1 cellular context compared by ENCODE assay signal in genomic region chr2:97699765-97700444, GRCh38.
TF ChIP-seq lines count a peak whose summit lies in the region.

No MANE protein-coding gene starts in this region.

TF ChIP-seq in HepG2, 621 proteins besides CTCF, POLR2A, EP300 and RAD21 (continued from another document and continues in another):
- TF ChIP-seq ZNF83 (CRISPR knock-in tag; IDR thresholded peaks at IDR 0.05; ENCODE audit: borderline replicate concordance) (no peak), MAX (IDR thresholded peaks at IDR 0.05) (peak; percentile 89), SMC3 (IDR thresholded peaks at IDR 0.05; ENCODE audit: low read length) (peak; percentile 89), RXRB (CRISPR knock-in tag; IDR thresholded peaks at IDR 0.05; ENCODE audit: borderline replicate concordance) (peak; percentile 48; the same call in 1 of the 2 replicates), HMGXB4 (CRISPR knock-in tag; IDR thresholded peaks at IDR 0.05; ENCODE audit: borderline replicate concordance in 1 of 2, low read depth in 1 of 2) (peak; percentile 22 to 54; a peak in 1 of 4 replicates), ZBTB4 (CRISPR knock-in tag; IDR thresholded peaks at IDR 0.05; ENCODE audit: borderline replicate concordance) (no peak; the same call in 1 of the 2 replicates), THAP9 (CRISPR knock-in tag; IDR thresholded peaks at IDR 0.05; ENCODE audit: borderline replicate concordance) (peak; percentile 46; the same call in 1 of the 2 replicates), ZNF251 (CRISPR knock-in tag; IDR thresholded peaks at IDR 0.05) (no peak), MLLT10 (CRISPR knock-in tag; IDR thresholded peaks at IDR 0.05) (no peak), TFDP2 (CRISPR knock-in tag; IDR thresholded peaks at IDR 0.05) (peak; percentile 55; the same call in 1 of the 2 replicates), NFIC (IDR thresholded peaks at IDR 0.05; ENCODE audit: low read length) (no peak), RNF2 (conservative IDR thresholded peaks at IDR 0.05; ENCODE audit: low read depth) (peak; percentile 59; the same call in 1 of the 2 replicates), ATF7-NPFF (CRISPR knock-in tag; IDR thresholded peaks at IDR 0.05; ENCODE audit: low read depth) (no peak), HCFC1 (IDR thresholded peaks at IDR 0.05; ENCODE audit: low read depth, low read length) (no peak), ZBTB33 (CRISPR knock-in tag; IDR thresholded peaks at IDR 0.05) (peak; percentile 30; the same call in 1 of the 2 replicates), HMGA1 (CRISPR knock-in tag; conservative IDR thresholded peaks at IDR 0.05) (no peak), ZC3H13 (CRISPR knock-in tag; IDR thresholded peaks at IDR 0.05) (no peak), ATAD3A (CRISPR knock-in tag; IDR thresholded peaks at IDR 0.05) (no peak), TEAD2 (CRISPR knock-in tag; IDR thresholded peaks at IDR 0.05) (0 out of 2 replicates have a peak, but pooled peaks have one; percentile 22), MXD1 (CRISPR knock-in tag; IDR thresholded peaks at IDR 0.05) (no peak), RFX5 (IDR thresholded peaks at IDR 0.05; ENCODE audit: low read depth, low read length) (0 out of 2 replicates have a peak, but pooled peaks have one; percentile 20), THAP11 (CRISPR knock-in tag; IDR thresholded peaks at IDR 0.05) (0 out of 2 replicates have a peak, but pooled peaks have one; percentile 33), SMAD3 (CRISPR knock-in tag; IDR thresholded peaks at IDR 0.05) (0 out of 2 replicates have a peak, but pooled peaks have one; percentile 25), ZNF552 (CRISPR knock-in tag; IDR thresholded peaks at IDR 0.05; ENCODE audit: borderline replicate concordance) (no peak), SOX13 (IDR thresholded peaks at IDR 0.05) (no peak), SOX13 (CRISPR knock-in tag; conservative IDR thresholded peaks at IDR 0.05 in 1 of 2, IDR thresholded peaks at IDR 0.05 in 1 of 2) (no peak), KDM2A (CRISPR knock-in tag; IDR thresholded peaks at IDR 0.05; ENCODE audit: borderline replicate concordance, low read depth) (0 out of 2 replicates have a peak, but pooled peaks have one; percentile 28), ZNF704 (CRISPR knock-in tag; IDR thresholded peaks at IDR 0.05; ENCODE audit: borderline replicate concordance) (no peak), HMGXB3 (CRISPR knock-in tag; IDR thresholded peaks at IDR 0.05; ENCODE audit: borderline replicate concordance) (0 out of 2 replicates have a peak, but pooled peaks have one; percentile 37), ZBTB43 (CRISPR knock-in tag; conservative IDR thresholded peaks at IDR 0.05) (0 out of 2 replicates have a peak, but pooled peaks have one; percentile 23), ZNF605 (CRISPR knock-in tag; IDR thresholded peaks at IDR 0.05) (peak; percentile 42; the same call in 1 of the 2 replicates), ZNF441 (CRISPR knock-in tag; IDR thresholded peaks at IDR 0.05; ENCODE audit: borderline replicate concordance) (no peak), ZNF274 (CRISPR knock-in tag; IDR thresholded peaks at IDR 0.05) (no peak), HOMEZ (CRISPR knock-in tag; IDR thresholded peaks at IDR 0.05; ENCODE audit: low read depth) (0 out of 2 replicates have a peak, but pooled peaks have one; percentile 41)
